ENCODE assay signal across 26 cellular contexts in genomic region chr2:202025816-202026215, GRCh38. TPM values are rescaled to one million over a fixed set of nuclear protein-coding genes. Genes with fewer than 3 reads are reported as not detected.
"Had no signal": no experiment of that assay in that cellular context is flagged by ENCODE, and none has a peak within 500 bp of the region (broad histone marks: within the 10 kb centered on the region; RNA-seq: fewer than 3 reads in every experiment).

No MANE protein-coding gene starts in this region.

- FAIRE-seq: islet of Langerhans had no signal

- H3K4me3 ChIP-seq: gastrocnemius medialis, sigmoid colon had no signal

- H3K9me3 ChIP-seq: gastrocnemius medialis, sigmoid colon had no signal

- DNase-seq: activated CD4-positive, alpha-beta memory T cell treated with anti-CD3 and anti-CD28 coated beads, Interleukin-2, amount 10 ng/mL, durations not matched to agents 7 days and 5 days; activated CD4-positive, alpha-beta T cell treated with anti-CD3 and anti-CD28 coated beads, Interleukin-2, amount 10 ng/mL, durations not matched to agents 24 days and 14 days; activated effector memory CD4-positive, alpha-beta T cell treated with anti-CD3 and anti-CD28 coated beads, Interleukin-2, amount 50 U/mL, for 16 hours; activated naive CD4-positive, alpha-beta T cell treated with anti-CD3 and anti-CD28 coated beads, Interleukin-2, amount 50 U/mL, for 16 hours; activated naive CD8-positive, alpha-beta T cell treated with anti-CD3 and anti-CD28 coated beads, Interleukin-2, amount 50 U/mL, for 24 hours; aorta; brain microvascular endothelial cell; caudate nucleus; dermis blood vessel endothelial cell; effector CD8-positive, alpha-beta T cell; gastrocnemius medialis; head of caudate nucleus; hypothalamus; left colon; nephron progenitor cell; nucleus accumbens; sigmoid colon; stimulated activated CD4-positive, alpha-beta T cell treated with anti-CD3 and anti-CD28 coated beads, Interleukin-4, amount 100 ng/mL, for 4 hours; stimulated activated naive CD8-positive, alpha-beta T cell treated with anti-CD3 and anti-CD28 coated beads, Interleukin-15, Interleukin-2, amounts not matched to agents 100 U/mL and 50 U/mL, for 24 hours had no signal

- H3K27ac ChIP-seq: brain microvascular endothelial cell, sigmoid colon, VCaP had no signal

- H3K4me1 ChIP-seq: sigmoid colon had no signal

- ATAC-seq: activated CD4-positive, CD25-positive, alpha-beta regulatory T cell treated with anti-CD3 and anti-CD28 coated beads, Interleukin-2, amount 50 U/mL, for 24 hours; activated naive CD8-positive, alpha-beta T cell treated with anti-CD3 and anti-CD28 coated beads, Interleukin-2, amount 50 U/mL, for 24 hours; esophagus mucosa; left colon; stimulated activated naive CD8-positive, alpha-beta T cell treated with anti-CD3 and anti-CD28 coated beads, Interleukin-15, Interleukin-2, amounts not matched to agents 100 U/mL and 50 U/mL, for 24 hours had no signal

- H3K27me3 ChIP-seq: brain microvascular endothelial cell, gastrocnemius medialis, sigmoid colon had no signal

- H3K36me3 ChIP-seq: brain microvascular endothelial cell, gastrocnemius medialis, sigmoid colon had no signal

RNA-seq across cellular contexts. Expression of gene KIAA2012, which starts 47.2 kb away (rescaled TPM):
- total RNA-seq: activated CD4-positive, alpha-beta memory T cell treated with anti-CD3 and anti-CD28 coated beads, Interleukin-2, amount 10 ng/mL, durations not matched to agents 7 days and 5 days; activated CD4-positive, alpha-beta T cell treated with anti-CD3 and anti-CD28 coated beads, Interleukin-2, amount 10 ng/mL, durations not matched to agents 24 days and 14 days; aorta; dermis blood vessel endothelial cell; esophagus mucosa; gastrocnemius medialis; lower leg skin; subcutaneous adipose tissue; T-helper 2 cell treated with Interferon-gamma antibody and Interleukin-4, amounts not matched to agents 100 ng/mL and 5 ng/mL, for 36 hours had no signal
- polyA plus RNA-seq: aorta had no signal
